In genomic region chr1:248828845-248829244, GRCh38 we compare ENCODE assay signal across 15 cellular contexts. TPM values are rescaled to one million over a fixed set of nuclear protein-coding genes. Genes with fewer than 3 reads are reported as not detected.
DNase-seq lines count a peak whose midpoint lies in the region; ATAC-seq, FAIRE-seq and TF ChIP-seq lines count a peak whose summit lies in the region.
"Had no signal": no experiment of that assay in that cellular context is flagged by ENCODE, and none has a peak within 500 bp of the region (broad histone marks: within the 10 kb centered on the region; RNA-seq: fewer than 3 reads in every experiment).

No MANE protein-coding gene starts in this region.

- peak overlapping the region; percentile 69 for H3K27ac Mint-ChIP-seq in progenitor cell of endocrine pancreas
- H3K27ac Mint-ChIP-seq: activated CD8-positive, alpha-beta memory T cell treated with anti-CD3 and anti-CD28 coated beads, Interleukin-2, amount 10 ng/mL, durations not matched to agents 7 days and 5 days; neural progenitor cell had no signal

- WGBS in psoas muscle, 3 donors = 84 to 87% (median 87%) methylated on average over 3 of the region's 3 CpGs

- peaks cover 5% of the 10 kb centered on the region for H3K27me3 Mint-ChIP-seq in progenitor cell of endocrine pancreas

- FAIRE-seq in RCC 7860 (lab: Jason Lieb, UNC) = no peak
- FAIRE-seq: A204.1 had no signal

- no peak overlapping the region for H3K4me3 Mint-ChIP-seq in progenitor cell of endocrine pancreas (ENCODE audit: low read depth)
- H3K4me3 Mint-ChIP-seq: activated CD8-positive, alpha-beta memory T cell treated with anti-CD3 and anti-CD28 coated beads, Interleukin-2, amount 10 ng/mL, durations not matched to agents 7 days and 5 days had no signal

- TF ChIP-seq CTCF in progenitor cell of endocrine pancreas (IDR thresholded peaks at IDR 0.05; ENCODE audit: unreplicated experiment) (no peak), psoas muscle (IDR thresholded peaks at IDR 0.05) (no peak)

- ATAC-seq in psoas muscle = no peak
- ATAC-seq: activated CD8-positive, alpha-beta memory T cell treated with anti-CD3 and anti-CD28 coated beads, Interleukin-2, amount 10 ng/mL, durations not matched to agents 7 days and 5 days had no signal

- peaks cover 5% of the 10 kb centered on the region for H3K36me3 Mint-ChIP-seq in progenitor cell of endocrine pancreas (ENCODE audit: insufficient read depth)

- no peaks in the 10 kb centered on the region for H3K27me3 ChIP-seq in psoas muscle (ENCODE audit: insufficient read depth in 3 of 3, low read length in 2 of 3)
- H3K27me3 ChIP-seq: cardiac muscle cell had no signal

- peaks cover 21% of the 10 kb centered on the region for H3K4me1 ChIP-seq in psoas muscle

- H3K36me3 ChIP-seq in psoas muscle (ENCODE audit: insufficient read depth in 1 of 2, low read depth in 1 of 2) = no peaks in the 10 kb centered on the region
- H3K36me3 ChIP-seq: cardiac muscle cell, neural progenitor cell had no signal

- H3K9me3 Mint-ChIP-seq in progenitor cell of endocrine pancreas (ENCODE audit: low read depth) = no peaks in the 10 kb centered on the region

- no peak overlapping the region for H3K27ac ChIP-seq in psoas muscle
- H3K27ac ChIP-seq: cardiac muscle cell, neural progenitor cell had no signal

- peaks cover 25% of the 10 kb centered on the region for H3K4me1 Mint-ChIP-seq in progenitor cell of endocrine pancreas (ENCODE audit: low read depth)

- DNase-seq in NCI-H2029 (lab: John Stamatoyannopoulos, UW) (peak; percentile 4), NCI-H2029 treated with DMSO at 0.1 percent for 48 hours (lab: John Stamatoyannopoulos, UW) (no peak), RCC 7860 (ENCODE audit: low spot score) (peak; percentile 83), dermis microvascular lymphatic vessel endothelial cell (ENCODE audit: low read depth in 2 of 2) (peak; percentile 77 to 85), progenitor cell of endocrine pancreas (ENCODE audit: low spot score, unreplicated experiment) (no peak), GOT3 (lab: John Stamatoyannopoulos, UW) (no peak), psoas muscle (no peak)
- DNase-seq in activated CD4-positive, alpha-beta T cell treated with anti-CD3 and anti-CD28 coated beads, Interleukin-2, amount 50 U/mL, for 48 hours = no peak
- DNase-seq: activated CD8-positive, alpha-beta memory T cell treated with anti-CD3 and anti-CD28 coated beads, Interleukin-2, amount 10 ng/mL, durations not matched to agents 7 days and 5 days; hippocampal formation; NCI-H1436; SHP77 treated with DMSO at 0.1 percent for 48 hours had no signal

- intact Hi-C loops in psoas muscle (cut with DNase I) = no loop called here

- H3K9me3 ChIP-seq in psoas muscle = no peaks in the 10 kb centered on the region

- H3K4me3 ChIP-seq in psoas muscle = no peak overlapping the region
- H3K4me3 ChIP-seq: cardiac muscle cell, neural progenitor cell had no signal

RNA-seq across cellular contexts. Expression of gene SH3BP5L, which starts 3.1 kb away (rescaled TPM):
- total RNA-seq in dermis microvascular lymphatic vessel endothelial cell (17.6 and 24.8 TPM in 2 replicates), progenitor cell of endocrine pancreas (32.5 and 35.1 TPM in 2 replicates), psoas muscle (10 to 100 TPM; 18.6 to 27.9 (median 24.8) TPM)
- polyA plus RNA-seq in psoas muscle = 10 to 100 TPM; 21.1 to 52.7 (median 42.0) TPM

RNA-seq across cellular contexts. Expression of gene ZNF672, which starts 9.2 kb away (rescaled TPM):
- total RNA-seq in dermis microvascular lymphatic vessel endothelial cell = 15.9 and 22.9 TPM in 2 replicates
- total RNA-seq in progenitor cell of endocrine pancreas = 36.8 and 37.2 TPM in 2 replicates
- total RNA-seq in psoas muscle = 10 to 100 TPM; 46.2 to 57.0 (median 48.8) TPM
- 10 to 100 TPM; 25.3 to 51.9 (median 39.5) TPM for polyA plus RNA-seq in psoas muscle

RNA-seq across cellular contexts. Expression of gene ZNF692, which starts 30.0 kb away (rescaled TPM):
- 5.0 and 6.6 TPM in 2 replicates for total RNA-seq in dermis microvascular lymphatic vessel endothelial cell
- 107 and 109 TPM in 2 replicates for total RNA-seq in progenitor cell of endocrine pancreas
- total RNA-seq in psoas muscle = 10 to 100 TPM; 13.4 to 22.9 (median 16.0) TPM
- polyA plus RNA-seq in psoas muscle = 10 to 100 TPM; 19.6 to 30.8 (median 19.9) TPM

Comparison
In these comparisons a context has a peak if more than half of its experiments do, and no peak if none do; other contexts are left out.
1. DNase-seq: peak in NCI-H2029 (single experiment), RCC 7860 (single experiment) and dermis microvascular lymphatic vessel endothelial cell (2 of 2); none in NCI-H2029 treated with DMSO at 0.1 percent for 48 hours (single experiment), progenitor cell of endocrine pancreas (single experiment), activated CD4-positive, alpha-beta T cell treated with anti-CD3 and anti-CD28 coated beads, Interleukin-2, amount 50 U/mL, for 48 hours (0 of 2), GOT3 (single experiment) and psoas muscle (0 of 2).